22 cellular contexts compared by ENCODE assay signal in genomic region chr13:31980842-31981241, GRCh38.
"Had no signal": no experiment of that assay in that cellular context is flagged by ENCODE, and none has a peak within 500 bp of the region (broad histone marks: within the 10 kb centered on the region; RNA-seq: fewer than 3 reads in every experiment).

No MANE protein-coding gene starts in this region.

- H3K4me3 Mint-ChIP-seq: activated B cell treated with CpG ODN at 0.5 μM for 24 hours; activated CD4-positive, alpha-beta T cell treated with anti-CD3 and anti-CD28 coated beads for 36 hours; activated naive CD8-positive, alpha-beta T cell treated with anti-CD3 and anti-CD28 coated beads for 36 hours; activated T-cell treated with anti-CD3 and anti-CD28 coated beads, Interleukin-2, amount 50 U/mL, for 4 hours; natural killer cell treated with Interleukin-12 subunit alpha and Interleukin-12 subunit beta and Interleukin-15 and Interleukin-18, amount 100 ng/mL, for 72 hours; stimulated activated effector memory CD8-positive, alpha-beta T cell treated with anti-CD3 and anti-CD28 coated beads, Interleukin-12 subunit alpha, Interleukin-12 subunit beta, amount 100 ng/mL, for 72 hours; stimulated activated naive CD8-positive, alpha-beta T cell treated with anti-CD3 and anti-CD28 coated beads, Interleukin-15, amount 100 ng/mL, for 72 hours; T-helper 1 cell treated with Interleukin-12 subunit alpha and Interleukin-12 subunit beta and Interleukin-4 antibody, amounts not matched to agents 30 μg/mL and 1 μg/mL, for 36 hours had no signal

- H3K4me1 ChIP-seq: prostate gland had no signal

- H3K9me3 ChIP-seq: ovary, prostate gland, right atrium auricular region, tibial artery had no signal

- H3K27me3 Mint-ChIP-seq: activated B cell treated with CpG ODN at 0.5 μM for 24 hours; natural killer cell treated with Interleukin-12 subunit alpha and Interleukin-12 subunit beta and Interleukin-15 and Interleukin-18, amount 100 ng/mL, for 72 hours; stimulated activated naive CD8-positive, alpha-beta T cell treated with anti-CD3 and anti-CD28 coated beads, Interleukin-15, amount 100 ng/mL, for 72 hours had no signal

- H3K4me1 Mint-ChIP-seq: activated B cell treated with CpG ODN at 0.5 μM for 24 hours; activated CD4-positive, alpha-beta T cell treated with anti-CD3 and anti-CD28 coated beads for 36 hours; activated naive CD8-positive, alpha-beta T cell treated with anti-CD3 and anti-CD28 coated beads for 36 hours; stimulated activated effector memory CD8-positive, alpha-beta T cell treated with anti-CD3 and anti-CD28 coated beads, Interleukin-12 subunit alpha, Interleukin-12 subunit beta, amount 100 ng/mL, for 72 hours; stimulated activated naive CD8-positive, alpha-beta T cell treated with anti-CD3 and anti-CD28 coated beads, Interleukin-15, amount 100 ng/mL, for 72 hours had no signal

- H3K9me3 Mint-ChIP-seq: activated B cell treated with CpG ODN at 0.5 μM for 24 hours; activated naive CD8-positive, alpha-beta T cell treated with anti-CD3 and anti-CD28 coated beads for 36 hours; activated T-cell treated with anti-CD3 and anti-CD28 coated beads, Interleukin-2, amount 50 U/mL, for 4 hours; natural killer cell treated with Interleukin-12 subunit alpha and Interleukin-12 subunit beta and Interleukin-15 and Interleukin-18, amount 100 ng/mL, for 72 hours; stimulated activated effector memory CD8-positive, alpha-beta T cell treated with anti-CD3 and anti-CD28 coated beads, Interleukin-12 subunit alpha, Interleukin-12 subunit beta, amount 100 ng/mL, for 72 hours; stimulated activated naive CD8-positive, alpha-beta T cell treated with anti-CD3 and anti-CD28 coated beads, Interleukin-15, amount 100 ng/mL, for 72 hours; T-helper 1 cell treated with Interleukin-12 subunit alpha and Interleukin-12 subunit beta and Interleukin-4 antibody, amounts not matched to agents 30 μg/mL and 1 μg/mL, for 36 hours had no signal

- H3K27me3 ChIP-seq: ovary, right atrium auricular region, tibial artery had no signal

- ATAC-seq: activated CD4-positive, alpha-beta T cell treated with anti-CD3 and anti-CD28 coated beads for 36 hours; activated T-cell treated with anti-CD3 and anti-CD28 coated beads, Interleukin-2, amount 50 U/mL, for 4 hours; left ventricle myocardium superior; natural killer cell treated with Interleukin-12 subunit alpha and Interleukin-12 subunit beta and Interleukin-15 and Interleukin-18, amount 100 ng/mL, for 72 hours; stimulated activated effector memory CD8-positive, alpha-beta T cell treated with anti-CD3 and anti-CD28 coated beads, Interleukin-12 subunit alpha, Interleukin-12 subunit beta, amount 100 ng/mL, for 72 hours; stimulated activated naive CD8-positive, alpha-beta T cell treated with anti-CD3 and anti-CD28 coated beads, Interleukin-15, amount 100 ng/mL, for 72 hours had no signal

- H3K4me3 ChIP-seq: ovary, prostate gland, right atrium auricular region, tibial artery had no signal

- H3K27ac Mint-ChIP-seq: activated B cell treated with CpG ODN at 0.5 μM for 24 hours; activated CD4-positive, alpha-beta T cell treated with anti-CD3 and anti-CD28 coated beads for 36 hours; activated naive CD8-positive, alpha-beta T cell treated with anti-CD3 and anti-CD28 coated beads for 36 hours; natural killer cell treated with Interleukin-12 subunit alpha and Interleukin-12 subunit beta and Interleukin-15 and Interleukin-18, amount 100 ng/mL, for 72 hours; stimulated activated effector memory CD8-positive, alpha-beta T cell treated with anti-CD3 and anti-CD28 coated beads, Interleukin-12 subunit alpha, Interleukin-12 subunit beta, amount 100 ng/mL, for 72 hours; stimulated activated naive CD8-positive, alpha-beta T cell treated with anti-CD3 and anti-CD28 coated beads, Interleukin-15, amount 100 ng/mL, for 72 hours; T-helper 1 cell treated with Interleukin-12 subunit alpha and Interleukin-12 subunit beta and Interleukin-4 antibody, amounts not matched to agents 30 μg/mL and 1 μg/mL, for 36 hours had no signal

- H3K27ac ChIP-seq: ovary, prostate gland, right atrium auricular region had no signal

- DNase-seq: activated B cell treated with CpG ODN at 0.5 μM for 24 hours; activated CD4-positive, alpha-beta T cell treated with anti-CD3 and anti-CD28 coated beads for 36 hours; activated CD4-positive, alpha-beta T cell treated with anti-CD3 and anti-CD28 coated beads, Interleukin-2, amount 50 U/mL, for 48 hours; activated CD8-positive, alpha-beta memory T cell treated with anti-CD3 and anti-CD28 coated beads, Interleukin-2, amount 50 U/mL, for 48 hours; activated naive CD4-positive, alpha-beta T cell treated with Interleukin-2 at 50 U/mL for 16 hours; activated naive CD8-positive, alpha-beta T cell treated with anti-CD3 and anti-CD28 coated beads for 36 hours; activated T-cell treated with anti-CD3 and anti-CD28 coated beads, Interleukin-2, amount 50 U/mL, for 4 hours; cerebellar nuclear complex; erythroblast; foreskin melanocyte; left ventricle myocardium superior; midbrain; ovary; stimulated activated CD4-positive, alpha-beta T cell treated with anti-CD3 and anti-CD28 coated beads, Interleukin-1b, Interleukin-23, amount 100 ng/mL, for 48 hours; stimulated activated naive CD8-positive, alpha-beta T cell treated with anti-CD3 and anti-CD28 coated beads, Interleukin-15, amount 100 ng/mL, for 72 hours; T1000; tibial artery had no signal

- H3K36me3 Mint-ChIP-seq: activated naive CD8-positive, alpha-beta T cell treated with anti-CD3 and anti-CD28 coated beads for 36 hours; natural killer cell treated with Interleukin-12 subunit alpha and Interleukin-12 subunit beta and Interleukin-15 and Interleukin-18, amount 100 ng/mL, for 72 hours; stimulated activated effector memory CD8-positive, alpha-beta T cell treated with anti-CD3 and anti-CD28 coated beads, Interleukin-12 subunit alpha, Interleukin-12 subunit beta, amount 100 ng/mL, for 72 hours had no signal

- H3K36me3 ChIP-seq: ovary, prostate gland, right atrium auricular region, tibial artery had no signal
